ENCODE assay signal across 16 cellular contexts in genomic region chr9:114000671-114001409, GRCh38.
A peak's percentile ranks its signal among the peaks of the same experiment; 100 is the strongest.
DNase-seq lines count a peak whose midpoint lies in the region; ATAC-seq and TF ChIP-seq lines count a peak whose summit lies in the region.
"Had no signal": no experiment of that assay in that cellular context is flagged by ENCODE, and none has a peak within 500 bp of the region (broad histone marks: within the 10 kb centered on the region; RNA-seq: fewer than 3 reads in every experiment).

No MANE protein-coding gene starts in this region.

- peak overlapping the region in 1 of 2 donors; percentile 97 for H3K27ac ChIP-seq in coronary artery
- H3K27ac ChIP-seq: gastroesophageal sphincter, thyroid gland had no signal

- H3K36me3 Mint-ChIP-seq in natural killer cell: no peaks in the 10 kb centered on the region

- no peak overlapping the region for H3K27ac Mint-ChIP-seq in natural killer cell
- H3K27ac Mint-ChIP-seq: B cell had no signal

- TF ChIP-seq CTCF in coronary artery (IDR thresholded peaks at IDR 0.05) (no peak), natural killer cell (IDR thresholded peaks at IDR 0.05) (no peak)

- H3K27me3 Mint-ChIP-seq in natural killer cell (ENCODE audit: low read depth in 2 of 2): no peaks in the 10 kb centered on the region

- no peak overlapping the region for H3K4me3 Mint-ChIP-seq in natural killer cell
- H3K4me3 Mint-ChIP-seq: B cell had no signal

- ATAC-seq in natural killer cell (no peak), HG02571 (IDR thresholded peaks at IDR 0.05; ENCODE audit: unreplicated experiment) (no peak)
- ATAC-seq: gastroesophageal sphincter had no signal

- H3K4me1 Mint-ChIP-seq in natural killer cell: no peaks in the 10 kb centered on the region
- H3K4me1 Mint-ChIP-seq: B cell had no signal

- no peaks in the 10 kb centered on the region for H3K9me3 Mint-ChIP-seq in natural killer cell

- intact Hi-C loops in natural killer cell (cut with micrococcal nuclease): no loop called here

- DNase-seq in stimulated activated CD4-positive, alpha-beta T cell treated with anti-CD3 and anti-CD28 coated beads, Interleukin-4, amount 100 ng/mL, for 24 hours: peak; percentile 1
- no peak for DNase-seq in stimulated activated CD4-positive, alpha-beta T cell treated with anti-CD3 and anti-CD28 coated beads, Interleukin-2, amount 100 ng/mL, for 24 hours
- peak; percentile 67 for DNase-seq in coronary artery (ENCODE audit: low spot score)
- DNase-seq in natural killer cell: peak; percentile 9
- DNase-seq in NCI-H1105 (lab: John Stamatoyannopoulos, UW): no peak
- DNase-seq in H4 (ENCODE audit: low spot score): no peak
- no peak for DNase-seq in DMS114 treated with DMSO at 0.1 percent for 48 hours (lab: John Stamatoyannopoulos, UW; ENCODE audit: unreplicated experiment)
- DNase-seq: activated gamma-delta T cell treated with Interleukin-2 at 50 U/mL for 16 hours; MG63; NCI-H2081; NCI-H69; stimulated activated CD4-positive, alpha-beta T cell treated with anti-CD3 and anti-CD28 coated beads, Interleukin-4, amount 100 ng/mL, for 1 hour; thyroid gland had no signal

- H3K4me3 ChIP-seq in coronary artery: no peak overlapping the region
- H3K4me3 ChIP-seq: gastroesophageal sphincter, MG63, thyroid gland had no signal

Comparison
In these comparisons a context has a peak if more than half of its experiments do, and no peak if none do; other contexts are left out.
1. DNase-seq: peak in stimulated activated CD4-positive, alpha-beta T cell treated with anti-CD3 and anti-CD28 coated beads, Interleukin-4, amount 100 ng/mL, for 24 hours (single experiment), coronary artery (single experiment) and natural killer cell (single experiment); none in stimulated activated CD4-positive, alpha-beta T cell treated with anti-CD3 and anti-CD28 coated beads, Interleukin-2, amount 100 ng/mL, for 24 hours (0 of 2), NCI-H1105 (single experiment), H4 (single experiment) and DMS114 treated with DMSO at 0.1 percent for 48 hours (single experiment).